Comparison of ENCODE assay signal across 10 cellular contexts in genomic region chr2:20635096-20635475, GRCh38. TPM values are rescaled to one million over a fixed set of nuclear protein-coding genes. Genes with fewer than 3 reads are reported as not detected.
DNase-seq lines count a peak whose midpoint lies in the region; ATAC-seq and TF ChIP-seq lines count a peak whose summit lies in the region.
"Had no signal": no experiment of that assay in that cellular context is flagged by ENCODE, and none has a peak within 500 bp of the region (broad histone marks: within the 10 kb centered on the region; RNA-seq: fewer than 3 reads in every experiment).

No MANE protein-coding gene starts in this region.

- POLR2A ChIA-PET in GM10248 (lab: Yijun Ruan, JAX), result interaction anchor here (3.1 kb wide), 1 partner anchor 188 kb away, joined by 35 read pairs; the partner anchor contains the start of gene RHOB

- H3K4me3 ChIP-seq in right atrium auricular region (no peak overlapping the region), coronary artery (no peak overlapping the region), neuron (ENCODE audit: low read length) (no peak overlapping the region)

- DNase-seq in right atrium auricular region (ENCODE audit: low spot score), result no peak
- DNase-seq in cardiac septum (ENCODE audit: low spot score), result no peak
- no peak for DNase-seq in coronary artery (ENCODE audit: low spot score)
- no peak for DNase-seq in T-helper 2 cell
- DNase-seq in medulla oblongata (ENCODE audit: extremely low spot score), result no peak
- DNase-seq in GM10248 (ENCODE audit: extremely low spot score), result no peak

- CTCF ChIA-PET in GM10248 (lab: Yijun Ruan, JAX), result interaction anchor here (0.6 to 10.1 kb wide), 22 partner anchors 8 to 308 kb away, joined by 3 to 101 read pairs (median 6); partner anchors contain the start of genes HS1BP3 and RHOB

- H3K27me3 ChIP-seq in right atrium auricular region (no peaks in the 10 kb centered on the region), neuron (ENCODE audit: insufficient read depth, low read length) (no peaks in the 10 kb centered on the region)

- peaks cover 14% of the 10 kb centered on the region for H3K36me3 ChIP-seq in right atrium auricular region
- H3K36me3 ChIP-seq in neuron (ENCODE audit: insufficient read depth, low read length), result peaks cover 4% of the 10 kb centered on the region

- H3K27ac ChIP-seq in right atrium auricular region (peak overlapping the region; percentile 87 to 91), coronary artery (peak overlapping the region; percentile 94 to 96)
- H3K27ac ChIP-seq: C4-2B had no signal

- TF ChIP-seq CTCF in right atrium auricular region (IDR thresholded peaks at IDR 0.05) (no peak), coronary artery (IDR thresholded peaks at IDR 0.05) (no peak), GM10248 (IDR thresholded peaks at IDR 0.05; ENCODE audit: control extremely low read depth, extremely low read depth, low read depth, missing control alignments) (no peak)

- H2AFZ ChIP-seq in neuron (ENCODE audit: low read depth, low read length), result peak overlapping the region; percentile 84

- ATAC-seq in GM18861 (IDR thresholded peaks at IDR 0.05; ENCODE audit: unreplicated experiment), result no peak

- peaks cover 0 to 54% of the 10 kb centered on the region in 2 donors for H3K4me1 ChIP-seq in right atrium auricular region
- H3K4me1 ChIP-seq in neuron (ENCODE audit: insufficient read depth, low read length), result peaks cover 7% of the 10 kb centered on the region

- intact Hi-C loops in cardiac septum (cut with DNase I), result loop anchor here (1.0 kb wide), 1 partner anchor 191 kb away; no protein-coding TSS in a partner anchor

- H3K9me3 ChIP-seq in right atrium auricular region (no peaks in the 10 kb centered on the region), neuron (ENCODE audit: low read length) (no peaks in the 10 kb centered on the region)

RNA-seq across cellular contexts. Expression of gene HS1BP3, which starts 15.8 kb away (rescaled TPM):
- total RNA-seq in right atrium auricular region (10 to 100 TPM; 19.5 to 26.0 TPM), cardiac septum (15.6 TPM)

RNA-seq across cellular contexts. Expression of gene GDF7, which starts 31.9 kb away (rescaled TPM):
- total RNA-seq in right atrium auricular region (1 to 10 TPM; 1.1 to 1.7 TPM), cardiac septum (0.94 TPM)
- total RNA-seq: epithelial cell of proximal tubule had no signal
